14 cellular contexts compared by ENCODE assay signal in genomic region chr12:608921-609320, GRCh38. TPM values are rescaled to one million over a fixed set of nuclear protein-coding genes. Genes with fewer than 3 reads are reported as not detected.
"Had no signal": no experiment of that assay in that cellular context is flagged by ENCODE, and none has a peak within 500 bp of the region (broad histone marks: within the 10 kb centered on the region; RNA-seq: fewer than 3 reads in every experiment).

No MANE protein-coding gene starts in this region.

- H3K36me3 ChIP-seq: ovary, tibial artery, WERI-Rb-1 had no signal

- ATAC-seq: effector memory CD8-positive, alpha-beta T cell had no signal

- H3K27me3 ChIP-seq: ovary, tibial artery had no signal

- DNase-seq: activated CD4-positive, alpha-beta T cell treated with anti-CD3 and anti-CD28 coated beads for 4 hours; activated CD8-positive, alpha-beta memory T cell treated with anti-CD3 and anti-CD28 coated beads for 24 hours; activated naive CD4-positive, alpha-beta T cell treated with anti-CD3 and anti-CD28 coated beads, Interleukin-2, amount 10 ng/mL, durations not matched to agents 7 days and 5 days; activated T-cell treated with anti-CD3 and anti-CD28 coated beads for 4 hours; central memory CD4-positive, alpha-beta T cell; effector memory CD8-positive, alpha-beta T cell; hypothalamus; ovary; small intestine; T-helper 1 cell; WERI-Rb-1 had no signal

- H3K4me3 ChIP-seq: ovary, tibial artery had no signal

- H3K27ac ChIP-seq: ovary, WERI-Rb-1 had no signal

- H3K9me3 ChIP-seq: ovary, tibial artery had no signal

RNA-seq across cellular contexts. Expression of gene NINJ2, which starts 54.3 kb away (rescaled TPM):
- total RNA-seq: epithelial cell of proximal tubule had no signal
- polyA plus RNA-seq: neural cell had no signal
